ENCODE assay signal across 7 cellular contexts in the genomic region with DNA sequence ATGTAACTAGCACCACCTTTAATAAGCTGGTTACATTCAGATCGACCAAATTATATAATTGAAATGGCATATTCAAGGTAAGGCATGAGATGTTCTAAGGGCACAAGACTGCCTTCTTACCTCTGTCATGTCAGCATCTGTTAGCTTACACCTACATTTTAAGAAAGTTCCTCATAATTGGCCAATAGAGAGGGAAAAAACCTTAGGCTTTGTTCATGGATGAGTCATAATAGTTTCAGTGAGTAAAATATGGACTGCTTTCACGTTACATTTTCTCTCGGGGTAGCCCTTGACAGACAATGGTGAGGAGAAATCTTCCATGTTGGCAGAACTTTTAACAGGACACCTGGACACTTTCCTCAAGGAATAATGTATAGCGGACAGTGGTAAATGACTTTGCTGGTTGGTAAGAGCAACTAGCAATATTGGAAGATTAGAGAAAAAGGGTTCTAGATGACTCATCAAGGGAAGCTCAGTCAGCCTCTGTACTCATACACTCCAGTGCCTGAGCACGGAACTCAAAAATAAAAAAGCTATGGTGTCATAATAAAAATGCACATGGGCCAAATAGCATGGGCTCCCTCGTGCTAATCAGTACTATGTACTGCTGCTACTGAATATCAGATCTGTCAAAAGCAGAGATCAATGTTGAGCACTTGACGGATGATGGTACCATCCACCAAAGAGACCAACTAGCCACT.
DNase-seq lines count a peak whose midpoint lies in the region; ATAC-seq and TF ChIP-seq lines count a peak whose summit lies in the region.
"Not testable (repeated sequence)": the region's sequence is repeated elsewhere in the genome, so short reads cannot be mapped to it uniquely, and the experiment has no call there.

No MANE protein-coding gene starts in this region.

- not testable (repeated sequence) for H2AFZ ChIP-seq in mammary epithelial cell (ENCODE audit: low read depth, low read length)

- in situ Hi-C loops in mammary epithelial cell (cut with MboI; ENCODE audit: low sequenced_read_pairs in 2 of 2) = not testable (repeated sequence)

- peak; percentile 65 for ATAC-seq in GM18517 (IDR thresholded peaks at IDR 0.05; ENCODE audit: unreplicated experiment)
- ATAC-seq in GM19395 (IDR thresholded peaks at IDR 0.05; ENCODE audit: unreplicated experiment) = peak; percentile 66
- peak; percentile 82 for ATAC-seq in HG02571 (IDR thresholded peaks at IDR 0.05; ENCODE audit: unreplicated experiment)
- peak; percentile 76 for ATAC-seq in HG02885 (IDR thresholded peaks at IDR 0.05; ENCODE audit: poor library complexity, unreplicated experiment)
- peak; percentile 77 for ATAC-seq in HG03442 (IDR thresholded peaks at IDR 0.05; ENCODE audit: unreplicated experiment)
- peak; percentile 21 to 38 for ATAC-seq in activated CD4-positive, CD25-positive, alpha-beta regulatory T cell treated with anti-CD3 and anti-CD28 coated beads, Interleukin-2, amount 50 U/mL, for 24 hours

- H4K20me1 ChIP-seq in mammary epithelial cell (ENCODE audit: insufficient read depth, low read length) = not testable (repeated sequence)

- 58% methylated on average over 4 of the region's 7 CpGs for WGBS in mammary epithelial cell (ENCODE audit: low coverage, missing lambda C conversion rate)

- BruUV-seq in mammary epithelial cell (replicated peaks; lab: Mats Ljungman, UMichigan) = not testable (repeated sequence)

- H3K4me2 ChIP-seq in mammary epithelial cell (ENCODE audit: insufficient read depth, low read depth, low read length) = not testable (repeated sequence)

- H3K9ac ChIP-seq in mammary epithelial cell (ENCODE audit: insufficient read depth, low read length) = not testable (repeated sequence)

- not testable (repeated sequence) for H3K4me1 ChIP-seq in mammary epithelial cell (ENCODE audit: insufficient read depth, low read length)

- dilution Hi-C loops in mammary epithelial cell (cut with HindIII; ENCODE audit: low sequenced_read_pairs) = not testable (repeated sequence)

- DNase-seq in mammary epithelial cell = peak; percentile 15

- not testable (repeated sequence) for H3K4me3 ChIP-seq in mammary epithelial cell (replicated peaks in 1 of 3; ENCODE audit: insufficient read depth in 1 of 3, low read depth in 2 of 3, low read length in 3 of 3)

- not testable (repeated sequence) for H3K36me3 ChIP-seq in mammary epithelial cell (ENCODE audit: insufficient read depth, low read length)

- not testable (repeated sequence) for H3K27ac ChIP-seq in mammary epithelial cell (ENCODE audit: insufficient read depth, low read depth, low read length)

- CTCF ChIA-PET in mammary epithelial cell (lab: Charles Lee; ENCODE audit: low non-redundant PET) = not testable (repeated sequence)

- not testable (repeated sequence) for H3K9me3 ChIP-seq in mammary epithelial cell (replicated peaks; ENCODE audit: insufficient read depth, low read length)

- H3K27me3 ChIP-seq in mammary epithelial cell (ENCODE audit: insufficient read depth, low read length) = not testable (repeated sequence)

- not testable (repeated sequence) for H3K79me2 ChIP-seq in mammary epithelial cell (ENCODE audit: insufficient read depth, low read length)

- TF ChIP-seq CTCF in mammary epithelial cell (conservative IDR thresholded peaks at IDR 0.05 in 1 of 2, IDR thresholded peaks at IDR 0.05 in 1 of 2; ENCODE audit: extremely low read depth in 1 of 2, insufficient read depth in 1 of 2, low read depth in 1 of 2, low read length in 2 of 2) = not testable (repeated sequence)

- intact Hi-C loops in mammary epithelial cell (cut with micrococcal nuclease) = not testable (repeated sequence)

Comparison
In these comparisons a context has a peak if more than half of its experiments do, and no peak if none do; other contexts are left out.
1. ATAC-seq: peak in every context shown above with its lines; median percentile 82 in HG02571; 77 in HG03442; 76 in HG02885; 66 in GM19395; 65 in GM18517; 30 in activated CD4-positive, CD25-positive, alpha-beta regulatory T cell treated with anti-CD3 and anti-CD28 coated beads, Interleukin-2, amount 50 U/mL, for 24 hours.